16 cellular contexts compared by ENCODE assay signal in genomic region chr18:78607221-78607620, GRCh38.
A peak's percentile ranks its signal among the peaks of the same experiment; 100 is the strongest.
DNase-seq lines count a peak whose midpoint lies in the region; TF ChIP-seq lines count a peak whose summit lies in the region.
"Had no signal": no experiment of that assay in that cellular context is flagged by ENCODE, and none has a peak within 500 bp of the region (broad histone marks: within the 10 kb centered on the region; RNA-seq: fewer than 3 reads in every experiment).

No MANE protein-coding gene starts in this region.

- no peaks in the 10 kb centered on the region for H3K27me3 ChIP-seq in WERI-Rb-1 (ENCODE audit: insufficient read depth, low read depth, severe bottlenecking)

- no peaks in the 10 kb centered on the region for H3K9me3 ChIP-seq in WERI-Rb-1 (ENCODE audit: severe bottlenecking)

- DNase-seq in LNCaP clone FGC (ENCODE audit: low read depth) (peak; percentile 19), WERI-Rb-1 (peak; percentile 11), left kidney (ENCODE audit: low read depth, low spot score) (peak; percentile 23), ureter (ENCODE audit: low spot score) (peak; percentile 63), mesothelial cell of epicardium (ENCODE audit: low spot score in 2 of 2, unreplicated experiment in 2 of 2) (no peak)
- DNase-seq in activated CD8-positive, alpha-beta memory T cell treated with anti-CD3 and anti-CD28 coated beads for 24 hours: no peak
- no peak for DNase-seq in NK-92 treated with Interleukin-12 subunit alpha and Interleukin-12 subunit beta, amount 100 ng/mL, for 24 hours (lab: John Stamatoyannopoulos, UW)
- DNase-seq: CD4-positive, CD25-positive, alpha-beta regulatory T cell; HFFc6; NCI-H1092; NCI-H1436; NCI-H187 treated with DMSO at 0.1 percent for 48 hours; NCI-H524; PC-3; Right ventricle myocardium superior had no signal

- peaks cover 16% of the 10 kb centered on the region for H3K9me3 Mint-ChIP-seq in mesothelial cell of epicardium

- H3K27ac ChIP-seq in WERI-Rb-1: no peak overlapping the region

- H3K4me3 ChIP-seq in LNCaP clone FGC (ENCODE audit: low read depth, low read length): no peak overlapping the region
- peak overlapping the region; percentile 26 for H3K4me3 ChIP-seq in WERI-Rb-1 (ENCODE audit: low read depth, low read length)
- H3K4me3 ChIP-seq: K562 had no signal

- H3K4me3 Mint-ChIP-seq in mesothelial cell of epicardium: no peak overlapping the region
- H3K4me3 Mint-ChIP-seq: CD4-positive, CD25-positive, alpha-beta regulatory T cell; HFFc6 had no signal

- no peaks in the 10 kb centered on the region for H3K36me3 ChIP-seq in WERI-Rb-1

- no peaks in the 10 kb centered on the region for H3K36me3 Mint-ChIP-seq in mesothelial cell of epicardium
- H3K36me3 Mint-ChIP-seq: CD4-positive, CD25-positive, alpha-beta regulatory T cell had no signal

- H3K27ac Mint-ChIP-seq in mesothelial cell of epicardium: no peak overlapping the region
- H3K27ac Mint-ChIP-seq: CD4-positive, CD25-positive, alpha-beta regulatory T cell; HFFc6 had no signal

- H3K27me3 Mint-ChIP-seq in mesothelial cell of epicardium (ENCODE audit: low read depth): peaks cover 24% of the 10 kb centered on the region
- H3K27me3 Mint-ChIP-seq: CD4-positive, CD25-positive, alpha-beta regulatory T cell had no signal

- H3K4me1 Mint-ChIP-seq in mesothelial cell of epicardium: no peaks in the 10 kb centered on the region
- H3K4me1 Mint-ChIP-seq: CD4-positive, CD25-positive, alpha-beta regulatory T cell had no signal

- TF ChIP-seq CTCF in LNCaP clone FGC (IDR thresholded peaks at IDR 0.05; ENCODE audit: control insufficient read depth, extremely low read depth, insufficient read depth): no peak
- no peak for TF ChIP-seq CTCF in WERI-Rb-1 (IDR thresholded peaks at IDR 0.05; ENCODE audit: low read depth, low read length)
- TF ChIP-seq CTCF in mesothelial cell of epicardium (IDR thresholded peaks at IDR 0.05; ENCODE audit: unreplicated experiment): no peak

Comparison
In these comparisons a context has a peak if more than half of its experiments do, and no peak if none do; other contexts are left out.
1. DNase-seq: peak in LNCaP clone FGC (single experiment), WERI-Rb-1 (single experiment), left kidney (single experiment) and ureter (single experiment); none in activated CD8-positive, alpha-beta memory T cell treated with anti-CD3 and anti-CD28 coated beads for 24 hours (single experiment), NK-92 treated with Interleukin-12 subunit alpha and Interleukin-12 subunit beta, amount 100 ng/mL, for 24 hours (single experiment) and mesothelial cell of epicardium (0 of 2).